In genomic region chr5:111224561-111224989, GRCh38 we compare ENCODE assay signal across 9 cellular contexts. TPM values are rescaled to one million over a fixed set of nuclear protein-coding genes. Genes with fewer than 3 reads are reported as not detected.
DNase-seq lines count a peak whose midpoint lies in the region; TF ChIP-seq lines count a peak whose summit lies in the region.
"Had no signal": no experiment of that assay in that cellular context is flagged by ENCODE, and none has a peak within 500 bp of the region (broad histone marks: within the 10 kb centered on the region; RNA-seq: fewer than 3 reads in every experiment).

No MANE protein-coding gene starts in this region.

- peak overlapping the region; percentile 91 for H2AFZ ChIP-seq in GM23248
- peak overlapping the region; percentile 70 for H2AFZ ChIP-seq in Loucy (ENCODE audit: low read length)
- peak overlapping the region; percentile 51 for H2AFZ ChIP-seq in neural cell (ENCODE audit: low read depth, low read length)

- no peaks in the 10 kb centered on the region for H3K9me3 Mint-ChIP-seq in dendritic cell treated with granulocyte-macrophage colony-stimulating factor and Interleukin-4, amounts not matched to agents 40 ng/mL and 50 ng/mL, for 4 days

- H3K9ac ChIP-seq in GM23248 (peak overlapping the region; percentile 52), Loucy (ENCODE audit: low read depth, low read length, poor library complexity, severe bottlenecking) (peak overlapping the region; percentile 76), neural cell (ENCODE audit: low read length) (peak overlapping the region; percentile 90)

- TF ChIP-seq CTCF in Loucy (conservative IDR thresholded peaks at IDR 0.05; ENCODE audit: low read length) = no peak
- TF ChIP-seq CTCF in neural cell (IDR thresholded peaks at IDR 0.05; ENCODE audit: poor library complexity, severe bottlenecking) = no peak

- peak overlapping the region; percentile 26 for H3K4me3 Mint-ChIP-seq in dendritic cell treated with granulocyte-macrophage colony-stimulating factor and Interleukin-4, amounts not matched to agents 40 ng/mL and 50 ng/mL, for 4 days

- H3K36me3 ChIP-seq in GM23248 (ENCODE audit: low read depth) (no peaks in the 10 kb centered on the region), Loucy (ENCODE audit: insufficient read depth, low read length) (no peaks in the 10 kb centered on the region), neural cell (ENCODE audit: insufficient read depth, low read length) (no peaks in the 10 kb centered on the region)

- no peaks in the 10 kb centered on the region for H3K79me2 ChIP-seq in GM23248 (ENCODE audit: insufficient read depth)
- peaks cover 51% of the 10 kb centered on the region for H3K79me2 ChIP-seq in Loucy (ENCODE audit: insufficient read depth, low read length)
- peaks cover 37% of the 10 kb centered on the region for H3K79me2 ChIP-seq in neural cell (replicated peaks; ENCODE audit: insufficient read depth, low read length)

- peaks cover 52% of the 10 kb centered on the region for H3K27me3 Mint-ChIP-seq in dendritic cell treated with granulocyte-macrophage colony-stimulating factor and Interleukin-4, amounts not matched to agents 40 ng/mL and 50 ng/mL, for 4 days

- H4K20me1 ChIP-seq in GM23248 (ENCODE audit: insufficient read depth) (no peaks in the 10 kb centered on the region), Loucy (ENCODE audit: insufficient read depth, low read length, poor library complexity, severe bottlenecking) (peaks cover 3% of the 10 kb centered on the region), neural cell (ENCODE audit: insufficient read depth) (no peaks in the 10 kb centered on the region)

- no peak for TF ChIP-seq RAD21 in neural cell (conservative IDR thresholded peaks at IDR 0.05)

- intact Hi-C loops in dendritic cell treated with granulocyte-macrophage colony-stimulating factor and Interleukin-4, amounts not matched to agents 40 ng/mL and 50 ng/mL, for 4 days (cut with micrococcal nuclease) = no loop called here

- H3F3A ChIP-seq in GM23248 (ENCODE audit: insufficient read depth) (peaks cover 5% of the 10 kb centered on the region; the same call in 1 of the 2 replicates), Loucy (ENCODE audit: low read depth) (peaks cover under 1% of the 10 kb centered on the region; the same call in 1 of the 2 replicates), neural cell (ENCODE audit: insufficient read depth, low read length, poor library complexity, severe bottlenecking) (no peaks in the 10 kb centered on the region)

- DNase-seq in NCI-H1105 (lab: John Stamatoyannopoulos, UW) = peak; percentile 23
- no peak for DNase-seq in NCI-H1105 treated with DMSO at 0.1 percent for 48 hours (lab: John Stamatoyannopoulos, UW)
- DNase-seq in GM23248 = no peak
- DNase-seq in NOMO-1 (lab: John Stamatoyannopoulos, UW; ENCODE audit: unreplicated experiment in 2 of 2) = no peak
- DNase-seq in pons (ENCODE audit: low spot score) = no peak

- no peak overlapping the region for H3K27ac Mint-ChIP-seq in dendritic cell treated with granulocyte-macrophage colony-stimulating factor and Interleukin-4, amounts not matched to agents 40 ng/mL and 50 ng/mL, for 4 days

- peaks cover 5% of the 10 kb centered on the region for H3K4me1 Mint-ChIP-seq in dendritic cell treated with granulocyte-macrophage colony-stimulating factor and Interleukin-4, amounts not matched to agents 40 ng/mL and 50 ng/mL, for 4 days (ENCODE audit: low read depth)

- WGBS in GM23248 (ENCODE audit: low coverage in 1 of 2, low lambda C conversion rate in 2 of 2, missing lambda C conversion rate in 2 of 2), 2 experiments = 2 to 6% methylated on average over 20 to 31 of the region's 31 CpGs

- H3K36me3 Mint-ChIP-seq in dendritic cell treated with granulocyte-macrophage colony-stimulating factor and Interleukin-4, amounts not matched to agents 40 ng/mL and 50 ng/mL, for 4 days (ENCODE audit: low read depth) = no peaks in the 10 kb centered on the region

- peaks cover 16% of the 10 kb centered on the region; the same call in 1 of the 2 replicates for H3K4me1 ChIP-seq in GM23248 (ENCODE audit: insufficient read depth)
- H3K4me1 ChIP-seq in Loucy (ENCODE audit: insufficient read depth, low read length, poor library complexity, severe bottlenecking) = peaks cover 44% of the 10 kb centered on the region

- H3K9me3 ChIP-seq in GM23248 (ENCODE audit: low read depth) = no peaks in the 10 kb centered on the region
- no peaks in the 10 kb centered on the region for H3K9me3 ChIP-seq in Loucy (ENCODE audit: insufficient read depth, low read depth, low read length)
- no peaks in the 10 kb centered on the region for H3K9me3 ChIP-seq in neural cell (ENCODE audit: low read length)

- H3K9me2 ChIP-seq in GM23248 (ENCODE audit: insufficient read depth) = no peaks in the 10 kb centered on the region
- H3K9me2 ChIP-seq in Loucy (replicated peaks; ENCODE audit: low read depth, low read length) = no peaks in the 10 kb centered on the region
- no peaks in the 10 kb centered on the region for H3K9me2 ChIP-seq in neural cell (ENCODE audit: insufficient read depth, low read length)

- H3K27ac ChIP-seq in GM23248 (no peak overlapping the region), neural cell (ENCODE audit: low read length) (peak overlapping the region; percentile 88)
- H3K27ac ChIP-seq: C4-2B had no signal

- peak; percentile 5 for TF ChIP-seq EP300 in neural cell (conservative IDR thresholded peaks at IDR 0.05; ENCODE audit: poor library complexity, severe bottlenecking)

- H3K27me3 ChIP-seq in GM23248 (replicated peaks; ENCODE audit: insufficient read depth) (no peaks in the 10 kb centered on the region), Loucy (ENCODE audit: insufficient read depth, low read length, poor library complexity, severe bottlenecking) (no peaks in the 10 kb centered on the region), neural cell (ENCODE audit: insufficient read depth, low read depth, low read length) (no peaks in the 10 kb centered on the region)

- in situ Hi-C loops in GM23248 (cut with MboI) = no loop called here

- peak overlapping the region; percentile 79 for H3K4me2 ChIP-seq in GM23248 (ENCODE audit: unreplicated experiment)
- H3K4me2 ChIP-seq in Loucy (ENCODE audit: low read depth, low read length, poor library complexity, severe bottlenecking) = peak overlapping the region; percentile 96
- H3K4me2 ChIP-seq in neural cell (ENCODE audit: low read length) = peak overlapping the region; percentile 93

- H3K4me3 ChIP-seq in GM23248 (peak overlapping the region; percentile 79), Loucy (ENCODE audit: low read length, poor library complexity, severe bottlenecking) (peak overlapping the region; percentile 83), neural cell (ENCODE audit: low read length) (peak overlapping the region; percentile 87)

TF ChIP-seq in neural cell, 6 proteins besides CTCF, POLR2A, EP300 and RAD21:
- TF ChIP-seq MXI1 (conservative IDR thresholded peaks at IDR 0.05; ENCODE audit: poor library complexity, severe bottlenecking) (peak; percentile 49), REST (IDR thresholded peaks at IDR 0.05; ENCODE audit: borderline replicate concordance) (no peak), EZH2 (IDR thresholded peaks at IDR 0.05; ENCODE audit: borderline replicate concordance, insufficient read depth, low read length, poor library complexity, severe bottlenecking) (no peak), TAF1 (IDR thresholded peaks at IDR 0.05; ENCODE audit: low read depth) (no peak)

RNA-seq across cellular contexts. Expression of gene CAMK4, which starts 0.4 kb away (rescaled TPM):
- total RNA-seq in GM23248 (2014; rRNA removed; shearing (Covaris generic)) = 3.6 and 3.9 TPM in 2 replicates
- 3.2 and 4.0 TPM in 2 replicates for polyA plus RNA-seq in GM23248 (2016; fragmentation: Nextera tagmentation; extraction: Ambion mirVana)
- 15.6 and 16.6 TPM in 2 replicates for polyA plus RNA-seq in neural cell
- polyA minus RNA-seq in neural cell = 53.3 and 68.0 TPM in 2 replicates
